ENCODE assay signal across 27 cellular contexts in the genomic region with DNA sequence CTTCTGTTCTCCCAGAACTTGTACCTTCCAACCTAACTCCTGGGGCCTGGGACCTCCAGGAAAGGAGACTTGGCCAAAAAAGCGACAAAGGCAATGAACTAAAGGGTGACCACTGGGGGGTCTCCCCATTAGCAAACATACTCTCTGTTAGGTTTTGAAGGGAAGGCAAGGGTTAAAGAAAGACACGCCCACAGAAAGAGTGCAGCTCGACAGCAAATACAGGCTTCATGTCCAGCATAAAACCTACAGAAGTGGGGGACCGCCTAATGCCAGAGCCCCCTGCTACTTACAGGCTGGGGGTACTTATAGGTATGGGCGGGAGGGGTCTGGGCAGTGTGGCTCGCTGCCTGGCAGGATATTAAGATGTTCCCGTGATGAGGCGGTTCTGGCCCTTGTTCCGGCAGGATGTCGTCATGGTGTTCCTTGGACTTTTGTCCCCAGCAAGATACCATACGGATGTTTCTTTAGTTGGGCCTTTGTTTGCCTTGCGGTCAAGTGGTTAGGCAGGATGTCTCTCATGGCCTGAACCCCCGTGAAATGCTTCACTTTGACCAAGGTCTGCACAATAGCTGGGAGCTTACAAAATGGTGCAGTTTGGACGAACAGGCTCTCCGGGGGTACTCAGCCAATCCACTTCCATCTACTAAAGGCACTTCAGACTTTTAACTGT. TPM values are rescaled to one million over a fixed set of nuclear protein-coding genes. Genes with fewer than 3 reads are reported as not detected.
"Had no signal": no experiment of that assay in that cellular context is flagged by ENCODE, and none has a peak within 500 bp of the region (broad histone marks: within the 10 kb centered on the region; RNA-seq: fewer than 3 reads in every experiment).

No MANE protein-coding gene starts in this region.

- H3K4me3 Mint-ChIP-seq: activated B cell treated with CpG ODN at 0.5 μM for 24 hours; activated CD4-positive, alpha-beta T cell treated with anti-CD3 and anti-CD28 coated beads for 36 hours; activated naive CD4-positive, alpha-beta T cell treated with anti-CD3 and anti-CD28 coated beads, Interleukin-2, amount 10 ng/mL, durations not matched to agents 7 days and 5 days; naive thymus-derived CD8-positive, alpha-beta T cell; neural progenitor cell had no signal

- H3K27ac ChIP-seq: epithelial cell of prostate, heart right ventricle, left lung, neural progenitor cell, spleen, thoracic aorta, upper lobe of left lung had no signal

- H3K4me1 Mint-ChIP-seq: activated B cell treated with CpG ODN at 0.5 μM for 24 hours; activated CD4-positive, alpha-beta T cell treated with anti-CD3 and anti-CD28 coated beads for 36 hours; activated naive CD4-positive, alpha-beta T cell treated with anti-CD3 and anti-CD28 coated beads, Interleukin-2, amount 10 ng/mL, durations not matched to agents 7 days and 5 days; naive thymus-derived CD8-positive, alpha-beta T cell had no signal

- H3K27me3 ChIP-seq: neural progenitor cell, upper lobe of left lung had no signal

- H3K4me2 ChIP-seq: neural progenitor cell had no signal

- H3K9me3 Mint-ChIP-seq: activated B cell treated with CpG ODN at 0.5 μM for 24 hours; activated naive CD4-positive, alpha-beta T cell treated with anti-CD3 and anti-CD28 coated beads, Interleukin-2, amount 10 ng/mL, durations not matched to agents 7 days and 5 days; naive thymus-derived CD8-positive, alpha-beta T cell; neural progenitor cell had no signal

- H2AFZ ChIP-seq: neural progenitor cell had no signal

- H3K4me1 ChIP-seq: heart right ventricle, left lung, neural progenitor cell, spleen, upper lobe of left lung had no signal

- DNase-seq: activated B cell treated with CpG ODN at 0.5 μM for 24 hours; activated CD4-positive, alpha-beta T cell treated with anti-CD3 and anti-CD28 coated beads for 36 hours; activated CD4-positive, alpha-beta T cell treated with anti-CD3 and anti-CD28 coated beads, Interleukin-2, amount 50 U/mL, for 4 hours; activated effector memory CD4-positive, alpha-beta T cell treated with anti-CD3 and anti-CD28 coated beads, Interleukin-2, amount 50 U/mL, for 16 hours; activated naive CD4-positive, alpha-beta T cell treated with anti-CD3 and anti-CD28 coated beads, Interleukin-2, amount 10 ng/mL, durations not matched to agents 7 days and 5 days; amygdala; cortex of kidney; heart right ventricle; left lung; naive thymus-derived CD8-positive, alpha-beta T cell; retina; spleen; stimulated activated CD4-positive, alpha-beta T cell treated with anti-CD3 and anti-CD28 coated beads, Interleukin-4, amount 100 ng/mL, for 1 hour; stimulated activated naive CD4-positive, alpha-beta T cell treated with Interleukin-2 at 50 U/mL for 16 hours; T-helper 9 cell; upper lobe of left lung had no signal

- H3K9me3 ChIP-seq: left lung, spleen, thoracic aorta, upper lobe of left lung had no signal

- H3K36me3 ChIP-seq: heart right ventricle, left lung, neural progenitor cell, spleen, thoracic aorta, upper lobe of left lung had no signal

- H3K27ac Mint-ChIP-seq: activated B cell treated with CpG ODN at 0.5 μM for 24 hours; activated CD4-positive, alpha-beta T cell treated with anti-CD3 and anti-CD28 coated beads for 36 hours; activated naive CD4-positive, alpha-beta T cell treated with anti-CD3 and anti-CD28 coated beads, Interleukin-2, amount 10 ng/mL, durations not matched to agents 7 days and 5 days; naive thymus-derived CD8-positive, alpha-beta T cell; neural progenitor cell; progenitor cell of endocrine pancreas had no signal

- H3K4me3 ChIP-seq: heart right ventricle, left lung, lung, neural progenitor cell, spleen, thoracic aorta, upper lobe of left lung had no signal

- H3K36me3 Mint-ChIP-seq: activated naive CD4-positive, alpha-beta T cell treated with anti-CD3 and anti-CD28 coated beads, Interleukin-2, amount 10 ng/mL, durations not matched to agents 7 days and 5 days; naive thymus-derived CD8-positive, alpha-beta T cell had no signal

RNA-seq across cellular contexts. Expression of a gene that starts 53.4 kb away (rescaled TPM):
- total RNA-seq: activated B cell treated with CpG ODN at 0.5 μM for 24 hours; activated CD4-positive, alpha-beta T cell treated with anti-CD3 and anti-CD28 coated beads for 36 hours; activated CD8-positive, alpha-beta memory T cell treated with anti-CD3 and anti-CD28 coated beads for 36 hours; fibroblast of villous mesenchyme; kidney epithelial cell; mesenteric fat pad; naive thymus-derived CD8-positive, alpha-beta T cell; omental fat pad; spleen; T-helper 1 cell treated with Interleukin-12 subunit alpha and Interleukin-12 subunit beta and Interleukin-4 antibody, amounts not matched to agents 30 ng/mL and 1 ng/mL, for 36 hours; thoracic aorta had no signal
- polyA plus RNA-seq: naive thymus-derived CD8-positive, alpha-beta T cell; spleen had no signal
